ENCODE assay signal across 12 cellular contexts in genomic region chr3:55746808-55747413, GRCh38.
DNase-seq lines count a peak whose midpoint lies in the region; ATAC-seq and TF ChIP-seq lines count a peak whose summit lies in the region.
"Had no signal": no experiment of that assay in that cellular context is flagged by ENCODE, and none has a peak within 500 bp of the region (broad histone marks: within the 10 kb centered on the region; RNA-seq: fewer than 3 reads in every experiment).

No MANE protein-coding gene starts in this region.

- H3K36me3 ChIP-seq in tibial nerve = no peaks in the 10 kb centered on the region
- H3K36me3 ChIP-seq: HAP-1 had no signal

- POLR2A ChIA-PET in activated CD8-positive, alpha-beta T cell treated with anti-CD3 and anti-CD28 coated beads for 36 hours (lab: Charles Lee) = interaction anchor here (0.6 kb wide), 1 partner anchor 572 kb away, joined by 3 read pairs; no protein-coding TSS in a partner anchor
- POLR2A ChIA-PET in activated CD8-positive, alpha-beta T cell treated with anti-CD3 and anti-CD28 coated beads, Interleukin-2, amount 10 ng/mL, durations not matched to agents 7 days and 5 days (lab: Charles Lee) = no interaction called here

- no peak overlapping the region for H3K27ac Mint-ChIP-seq in activated CD8-positive, alpha-beta T cell treated with anti-CD3 and anti-CD28 coated beads for 36 hours
- no peak overlapping the region for H3K27ac Mint-ChIP-seq in activated CD8-positive, alpha-beta T cell treated with anti-CD3 and anti-CD28 coated beads, Interleukin-2, amount 10 ng/mL, durations not matched to agents 7 days and 5 days
- H3K27ac Mint-ChIP-seq in immature natural killer cell = no peak overlapping the region

- H3K27me3 ChIP-seq in tibial nerve = no peaks in the 10 kb centered on the region

- H3K4me1 Mint-ChIP-seq in activated CD8-positive, alpha-beta T cell treated with anti-CD3 and anti-CD28 coated beads for 36 hours (ENCODE audit: low read depth) = no peaks in the 10 kb centered on the region
- no peaks in the 10 kb centered on the region for H3K4me1 Mint-ChIP-seq in activated CD8-positive, alpha-beta T cell treated with anti-CD3 and anti-CD28 coated beads, Interleukin-2, amount 10 ng/mL, durations not matched to agents 7 days and 5 days (ENCODE audit: low read depth)
- no peaks in the 10 kb centered on the region for H3K4me1 Mint-ChIP-seq in immature natural killer cell

- DNase-seq in activated CD8-positive, alpha-beta T cell treated with anti-CD3 and anti-CD28 coated beads for 36 hours = no peak
- no peak for DNase-seq in activated CD8-positive, alpha-beta T cell treated with anti-CD3 and anti-CD28 coated beads, Interleukin-2, amount 10 ng/mL, durations not matched to agents 7 days and 5 days
- DNase-seq in RKO (ENCODE audit: low spot score) (peak; percentile 2), fibroblast of the aortic adventitia (ENCODE audit: low read depth) (peak; percentile 57), tibial nerve (ENCODE audit: low spot score in 2 of 2) (no peak), immature natural killer cell (no peak), ecto neural progenitor cell (ENCODE audit: low spot score) (no peak)
- DNase-seq: activated CD4-positive, alpha-beta T cell treated with anti-CD3 and anti-CD28 coated beads, Interleukin-2, amount 50 U/mL, for 48 hours; NCI-H2081; nucleus accumbens had no signal

- CTCF ChIA-PET in activated CD8-positive, alpha-beta T cell treated with anti-CD3 and anti-CD28 coated beads for 36 hours (lab: Charles Lee) = interaction anchor here (1.0 to 1.4 kb wide), 2 partner anchors 10 to 19 kb away, joined by 3 to 4 read pairs; no protein-coding TSS in a partner anchor
- CTCF ChIA-PET in activated CD8-positive, alpha-beta T cell treated with anti-CD3 and anti-CD28 coated beads, Interleukin-2, amount 10 ng/mL, durations not matched to agents 7 days and 5 days (lab: Charles Lee) = interaction anchor here (0.9 to 1.2 kb wide), 2 partner anchors 9 to 259 kb away, joined by 5 read pairs; no protein-coding TSS in a partner anchor

- H3K36me3 Mint-ChIP-seq in activated CD8-positive, alpha-beta T cell treated with anti-CD3 and anti-CD28 coated beads for 36 hours (ENCODE audit: low read depth) = no peaks in the 10 kb centered on the region
- no peaks in the 10 kb centered on the region for H3K36me3 Mint-ChIP-seq in activated CD8-positive, alpha-beta T cell treated with anti-CD3 and anti-CD28 coated beads, Interleukin-2, amount 10 ng/mL, durations not matched to agents 7 days and 5 days (ENCODE audit: low read depth)
- H3K36me3 Mint-ChIP-seq in immature natural killer cell = no peaks in the 10 kb centered on the region

- no peaks in the 10 kb centered on the region for H3K9me3 Mint-ChIP-seq in activated CD8-positive, alpha-beta T cell treated with anti-CD3 and anti-CD28 coated beads for 36 hours
- H3K9me3 Mint-ChIP-seq in activated CD8-positive, alpha-beta T cell treated with anti-CD3 and anti-CD28 coated beads, Interleukin-2, amount 10 ng/mL, durations not matched to agents 7 days and 5 days (ENCODE audit: insufficient read depth) = no peaks in the 10 kb centered on the region
- peaks cover 0 to 5% (median 2%) of the 10 kb centered on the region in 6 donors for H3K9me3 Mint-ChIP-seq in immature natural killer cell

- TF ChIP-seq CTCF in activated CD8-positive, alpha-beta T cell treated with anti-CD3 and anti-CD28 coated beads for 36 hours (IDR thresholded peaks at IDR 0.05) = peak; percentile 38
- peak; percentile 42 for TF ChIP-seq CTCF in fibroblast of the aortic adventitia (IDR thresholded peaks at IDR 0.05; ENCODE audit: insufficient read depth, low read length)
- peak in 4 of 5 experiments; percentile 11 to 38 (median 25) for TF ChIP-seq CTCF in tibial nerve (IDR thresholded peaks at IDR 0.05)

- no peak overlapping the region for H3K4me3 Mint-ChIP-seq in activated CD8-positive, alpha-beta T cell treated with anti-CD3 and anti-CD28 coated beads for 36 hours
- no peak overlapping the region for H3K4me3 Mint-ChIP-seq in activated CD8-positive, alpha-beta T cell treated with anti-CD3 and anti-CD28 coated beads, Interleukin-2, amount 10 ng/mL, durations not matched to agents 7 days and 5 days
- no peak overlapping the region for H3K4me3 Mint-ChIP-seq in immature natural killer cell

- TF ChIP-seq EP300 in tibial nerve (IDR thresholded peaks at IDR 0.05) = no peak

- H3K27me3 Mint-ChIP-seq in activated CD8-positive, alpha-beta T cell treated with anti-CD3 and anti-CD28 coated beads for 36 hours = no peaks in the 10 kb centered on the region
- no peaks in the 10 kb centered on the region for H3K27me3 Mint-ChIP-seq in activated CD8-positive, alpha-beta T cell treated with anti-CD3 and anti-CD28 coated beads, Interleukin-2, amount 10 ng/mL, durations not matched to agents 7 days and 5 days (ENCODE audit: low read depth)
- no peaks in the 10 kb centered on the region for H3K27me3 Mint-ChIP-seq in immature natural killer cell (ENCODE audit: low read depth in 3 of 3)

- H3K9me3 ChIP-seq in tibial nerve = no peaks in the 10 kb centered on the region
- H3K9me3 ChIP-seq: HAP-1 had no signal

- TF ChIP-seq POLR2A in tibial nerve (IDR thresholded peaks at IDR 0.05) = no peak

- intact Hi-C loops in activated CD8-positive, alpha-beta T cell treated with anti-CD3 and anti-CD28 coated beads for 36 hours (cut with micrococcal nuclease) = loop anchor here (10.0 kb wide), 1 partner anchor 262 kb away; the partner anchor contains the start of gene WNT5A

- H3K4me3 ChIP-seq in fibroblast of the aortic adventitia (ENCODE audit: low read depth, low read length) = no peak overlapping the region
- H3K4me3 ChIP-seq in tibial nerve = no peak overlapping the region
- H3K4me3 ChIP-seq: HAP-1 had no signal

- ATAC-seq in activated CD8-positive, alpha-beta T cell treated with anti-CD3 and anti-CD28 coated beads for 36 hours = no peak
- ATAC-seq in activated CD8-positive, alpha-beta T cell treated with anti-CD3 and anti-CD28 coated beads, Interleukin-2, amount 10 ng/mL, durations not matched to agents 7 days and 5 days = no peak
- no peak for ATAC-seq in HG03280 (IDR thresholded peaks at IDR 0.05; ENCODE audit: unreplicated experiment)

- no peak overlapping the region for H3K27ac ChIP-seq in tibial nerve

- no peaks in the 10 kb centered on the region for H3K4me1 ChIP-seq in tibial nerve

Comparison
In these comparisons a context has a peak if more than half of its experiments do, and no peak if none do; other contexts are left out.
1. DNase-seq: peak in RKO (single experiment) and fibroblast of the aortic adventitia (single experiment); none in activated CD8-positive, alpha-beta T cell treated with anti-CD3 and anti-CD28 coated beads for 36 hours (single experiment), activated CD8-positive, alpha-beta T cell treated with anti-CD3 and anti-CD28 coated beads, Interleukin-2, amount 10 ng/mL, durations not matched to agents 7 days and 5 days (single experiment), tibial nerve (0 of 2), immature natural killer cell (0 of 3) and ecto neural progenitor cell (single experiment).
2. Peak in every context shown above with its lines, with median percentiles within 50 percentile points of each other: CTCF ChIP-seq.